ENCODE assay signal across 23 cellular contexts in the genomic region with DNA sequence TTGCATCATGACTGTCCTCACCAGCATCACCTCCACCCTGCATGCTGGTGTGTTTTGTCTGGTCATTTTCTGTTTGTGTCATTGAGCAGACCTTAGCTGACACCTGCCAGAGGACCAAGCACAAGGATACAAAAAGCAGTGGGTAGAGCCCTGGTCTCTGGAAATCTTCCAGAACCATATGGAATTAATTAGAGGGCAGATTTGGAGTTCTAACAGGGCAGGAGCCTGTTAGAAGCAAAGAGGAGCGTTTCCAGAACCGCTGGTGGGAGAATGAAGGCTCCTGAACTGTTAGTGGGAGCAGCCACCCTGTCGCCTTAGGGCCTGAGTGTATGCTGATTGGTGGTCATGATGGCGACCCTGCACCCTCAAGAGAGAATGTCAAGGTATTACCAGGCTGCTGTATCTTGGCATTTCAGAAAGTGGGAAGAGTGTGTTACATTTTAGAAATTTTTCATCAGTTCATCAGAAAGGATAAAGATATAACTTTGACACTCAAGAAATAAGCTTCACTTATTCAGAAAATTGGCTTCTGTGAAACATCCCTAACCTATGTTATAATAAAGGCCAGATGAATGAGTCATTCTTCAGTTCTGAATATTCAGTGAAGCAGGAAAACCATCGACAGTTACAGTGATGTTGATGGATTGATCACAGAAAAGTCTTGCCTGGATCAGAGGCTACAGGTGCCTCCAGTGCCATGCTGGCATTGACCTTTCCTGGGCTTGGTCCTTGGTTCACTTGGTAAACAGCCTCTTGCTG.
DNase-seq lines count a peak whose midpoint lies in the region; ATAC-seq and TF ChIP-seq lines count a peak whose summit lies in the region.
"Had no signal": no experiment of that assay in that cellular context is flagged by ENCODE, and none has a peak within 500 bp of the region (broad histone marks: within the 10 kb centered on the region; RNA-seq: fewer than 3 reads in every experiment).

No MANE protein-coding gene starts in this region.

- H3K9me3 ChIP-seq in tibial nerve: no peaks in the 10 kb centered on the region
- H3K9me3 ChIP-seq: BLaER1, esophagus squamous epithelium, right atrium auricular region, SJCRH30, transverse colon had no signal

- in situ Hi-C loops in ACHN (cut with HindIII; ENCODE audit: low pct_ligation_motif_present, low pct_unique_long_range_greater_than_20kb, low sequenced_read_pairs): no loop called here

- TF ChIP-seq EP300 in tibial nerve (IDR thresholded peaks at IDR 0.05): no peak

- peak; percentile 78 for ATAC-seq in SK-N-SH treated with all-trans-retinoic acid at 6 μM for 48 hours
- ATAC-seq in HG03378 (IDR thresholded peaks at IDR 0.05; ENCODE audit: unreplicated experiment): no peak
- no peak for ATAC-seq in GM18909 (IDR thresholded peaks at IDR 0.05; ENCODE audit: poor library complexity, unreplicated experiment)
- ATAC-seq: naive thymus-derived CD8-positive, alpha-beta T cell; Panc1 had no signal

- no peak overlapping the region for H3K27ac ChIP-seq in tibial nerve
- H3K27ac ChIP-seq: BLaER1, esophagus squamous epithelium, right atrium auricular region, SJCRH30, transverse colon had no signal

- TF ChIP-seq POLR2A in tibial nerve (IDR thresholded peaks at IDR 0.05): no peak

- no peaks in the 10 kb centered on the region for H3K4me1 ChIP-seq in tibial nerve
- H3K4me1 ChIP-seq: esophagus squamous epithelium, right atrium auricular region, transverse colon had no signal

- H3K27me3 ChIP-seq in tibial nerve: no peaks in the 10 kb centered on the region
- H3K27me3 ChIP-seq: BLaER1, esophagus squamous epithelium, right atrium auricular region, SJCRH30, transverse colon had no signal

- peaks cover 0 to 8% (median 0%) of the 10 kb centered on the region in 3 donors for H3K36me3 ChIP-seq in tibial nerve
- H3K36me3 ChIP-seq: esophagus squamous epithelium, right atrium auricular region, SJCRH30, transverse colon had no signal

- TF ChIP-seq CTCF in fibroblast of mammary gland (conservative IDR thresholded peaks at IDR 0.05; ENCODE audit: control insufficient read depth, insufficient read depth, low read depth, low read length) (no peak), tibial nerve (IDR thresholded peaks at IDR 0.05) (no peak)

- H3K4me3 ChIP-seq in fibroblast of mammary gland (ENCODE audit: control insufficient read depth, low read depth, low read length): no peak overlapping the region
- no peak overlapping the region for H3K4me3 ChIP-seq in tibial nerve
- H3K4me3 ChIP-seq: BLaER1, esophagus squamous epithelium, right atrium auricular region, SJCRH30, transverse colon had no signal

- 73 to 75% methylated on average over 5 of the region's 5 CpGs for WGBS in tibial nerve, 2 donors

- peak; percentile 15 for DNase-seq in ACHN
- DNase-seq in GM03348 (ENCODE audit: low spot score): peak; percentile 55
- peak; percentile 49 for DNase-seq in fibroblast of mammary gland (ENCODE audit: low read depth)
- no peak for DNase-seq in T1000 (lab: John Stamatoyannopoulos, UW)
- DNase-seq in tibial nerve (ENCODE audit: low spot score in 2 of 2): no peak
- DNase-seq: activated CD4-positive, alpha-beta memory T cell treated with anti-CD3 and anti-CD28 coated beads for 36 hours; activated CD4-positive, CD25-positive, alpha-beta regulatory T cell treated with anti-CD3 and anti-CD28 coated beads, Interleukin-2, amount 50 U/mL, for 72 hours; activated CD8-positive, alpha-beta memory T cell treated with anti-CD3 and anti-CD28 coated beads, Interleukin-2, amount 50 U/mL, for 48 hours; activated naive CD4-positive, alpha-beta T cell treated with anti-CD3 and anti-CD28 coated beads, Interleukin-2, amount 10 ng/mL, durations not matched to agents 7 days and 5 days; cortex of kidney; esophagus squamous epithelium; islet precursor cell; naive thymus-derived CD8-positive, alpha-beta T cell; NCI-H524; SJCRH30; stimulated activated CD4-positive, alpha-beta T cell treated with anti-CD3 and anti-CD28 coated beads, Interleukin-2, amount 100 ng/mL, for 24 hours; transverse colon had no signal

TF ChIP-seq in SK-N-SH treated with all-trans-retinoic acid at 6 μM for 48 hours, 23 proteins besides CTCF, POLR2A, EP300 and RAD21 (continues in another document):
- TF ChIP-seq ZFP30 (CRISPR knock-in tag; IDR thresholded peaks at IDR 0.05) (no peak), TOX (CRISPR knock-in tag; IDR thresholded peaks at IDR 0.05; ENCODE audit: borderline replicate concordance) (no peak), ESRRG (CRISPR knock-in tag; IDR thresholded peaks at IDR 0.05) (no peak), RARB (CRISPR knock-in tag; IDR thresholded peaks at IDR 0.05) (no peak), GLIS3 (CRISPR knock-in tag; IDR thresholded peaks at IDR 0.05) (no peak), ZNF8 (CRISPR knock-in tag; IDR thresholded peaks at IDR 0.05) (no peak), ZNF565 (CRISPR knock-in tag; conservative IDR thresholded peaks at IDR 0.05; ENCODE audit: low read depth) (no peak; the same call in 1 of the 2 replicates), TCF4 (CRISPR knock-in tag; IDR thresholded peaks at IDR 0.05; ENCODE audit: borderline replicate concordance) (peak; percentile 89), SNAI2 (CRISPR knock-in tag; IDR thresholded peaks at IDR 0.05) (no peak), ARNTL (CRISPR knock-in tag; IDR thresholded peaks at IDR 0.05; ENCODE audit: borderline replicate concordance, low read depth) (no peak), PPARA (CRISPR knock-in tag; IDR thresholded peaks at IDR 0.05; ENCODE audit: borderline replicate concordance) (no peak), OSR1 (CRISPR knock-in tag; IDR thresholded peaks at IDR 0.05) (no peak), CSDC2 (CRISPR knock-in tag; IDR thresholded peaks at IDR 0.05) (no peak), ZC3H10 (CRISPR knock-in tag; IDR thresholded peaks at IDR 0.05) (no peak), ZNF70 (CRISPR knock-in tag; IDR thresholded peaks at IDR 0.05) (no peak), ISL1 (CRISPR knock-in tag; IDR thresholded peaks at IDR 0.05) (peak; percentile 36; the same call in 1 of the 2 replicates), ZFP3 (CRISPR knock-in tag; IDR thresholded peaks at IDR 0.05) (no peak), BACH2 (CRISPR knock-in tag; IDR thresholded peaks at IDR 0.05; ENCODE audit: borderline replicate concordance) (no peak)
- TF ChIP-seq, protein P1, sequence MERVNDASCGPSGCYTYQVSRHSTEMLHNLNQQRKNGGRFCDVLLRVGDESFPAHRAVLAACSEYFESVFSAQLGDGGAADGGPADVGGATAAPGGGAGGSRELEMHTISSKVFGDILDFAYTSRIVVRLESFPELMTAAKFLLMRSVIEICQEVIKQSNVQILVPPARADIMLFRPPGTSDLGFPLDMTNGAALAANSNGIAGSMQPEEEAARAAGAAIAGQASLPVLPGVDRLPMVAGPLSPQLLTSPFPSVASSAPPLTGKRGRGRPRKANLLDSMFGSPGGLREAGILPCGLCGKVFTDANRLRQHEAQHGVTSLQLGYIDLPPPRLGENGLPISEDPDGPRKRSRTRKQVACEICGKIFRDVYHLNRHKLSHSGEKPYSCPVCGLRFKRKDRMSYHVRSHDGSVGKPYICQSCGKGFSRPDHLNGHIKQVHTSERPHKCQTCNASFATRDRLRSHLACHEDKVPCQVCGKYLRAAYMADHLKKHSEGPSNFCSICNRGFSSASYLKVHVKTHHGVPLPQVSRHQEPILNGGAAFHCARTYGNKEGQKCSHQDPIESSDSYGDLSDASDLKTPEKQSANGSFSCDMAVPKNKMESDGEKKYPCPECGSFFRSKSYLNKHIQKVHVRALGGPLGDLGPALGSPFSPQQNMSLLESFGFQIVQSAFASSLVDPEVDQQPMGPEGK (CRISPR knock-in tag; IDR thresholded peaks at IDR 0.05; ENCODE audit: borderline replicate concordance): no peak
- TF ChIP-seq, protein P2, sequence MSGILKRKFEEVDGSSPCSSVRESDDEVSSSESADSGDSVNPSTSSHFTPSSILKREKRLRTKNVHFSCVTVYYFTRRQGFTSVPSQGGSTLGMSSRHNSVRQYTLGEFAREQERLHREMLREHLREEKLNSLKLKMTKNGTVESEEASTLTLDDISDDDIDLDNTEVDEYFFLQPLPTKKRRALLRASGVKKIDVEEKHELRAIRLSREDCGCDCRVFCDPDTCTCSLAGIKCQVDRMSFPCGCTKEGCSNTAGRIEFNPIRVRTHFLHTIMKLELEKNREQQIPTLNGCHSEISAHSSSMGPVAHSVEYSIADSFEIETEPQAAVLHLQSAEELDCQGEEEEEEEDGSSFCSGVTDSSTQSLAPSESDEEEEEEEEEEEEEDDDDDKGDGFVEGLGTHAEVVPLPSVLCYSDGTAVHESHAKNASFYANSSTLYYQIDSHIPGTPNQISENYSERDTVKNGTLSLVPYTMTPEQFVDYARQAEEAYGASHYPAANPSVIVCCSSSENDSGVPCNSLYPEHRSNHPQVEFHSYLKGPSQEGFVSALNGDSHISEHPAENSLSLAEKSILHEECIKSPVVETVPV (CRISPR knock-in tag; IDR thresholded peaks at IDR 0.05): no peak
- TF ChIP-seq, protein P3, sequence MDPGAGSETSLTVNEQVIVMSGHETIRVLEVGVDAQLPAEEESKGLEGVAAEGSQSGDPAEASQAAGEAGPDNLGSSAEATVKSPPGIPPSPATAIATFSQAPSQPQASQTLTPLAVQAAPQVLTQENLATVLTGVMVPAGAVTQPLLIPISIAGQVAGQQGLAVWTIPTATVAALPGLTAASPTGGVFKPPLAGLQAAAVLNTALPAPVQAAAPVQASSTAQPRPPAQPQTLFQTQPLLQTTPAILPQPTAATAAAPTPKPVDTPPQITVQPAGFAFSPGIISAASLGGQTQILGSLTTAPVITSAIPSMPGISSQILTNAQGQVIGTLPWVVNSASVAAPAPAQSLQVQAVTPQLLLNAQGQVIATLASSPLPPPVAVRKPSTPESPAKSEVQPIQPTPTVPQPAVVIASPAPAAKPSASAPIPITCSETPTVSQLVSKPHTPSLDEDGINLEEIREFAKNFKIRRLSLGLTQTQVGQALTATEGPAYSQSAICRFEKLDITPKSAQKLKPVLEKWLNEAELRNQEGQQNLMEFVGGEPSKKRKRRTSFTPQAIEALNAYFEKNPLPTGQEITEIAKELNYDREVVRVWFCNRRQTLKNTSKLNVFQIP (CRISPR knock-in tag; IDR thresholded peaks at IDR 0.05; ENCODE audit: borderline replicate concordance, low read depth): no peak
- TF ChIP-seq, protein P4, sequence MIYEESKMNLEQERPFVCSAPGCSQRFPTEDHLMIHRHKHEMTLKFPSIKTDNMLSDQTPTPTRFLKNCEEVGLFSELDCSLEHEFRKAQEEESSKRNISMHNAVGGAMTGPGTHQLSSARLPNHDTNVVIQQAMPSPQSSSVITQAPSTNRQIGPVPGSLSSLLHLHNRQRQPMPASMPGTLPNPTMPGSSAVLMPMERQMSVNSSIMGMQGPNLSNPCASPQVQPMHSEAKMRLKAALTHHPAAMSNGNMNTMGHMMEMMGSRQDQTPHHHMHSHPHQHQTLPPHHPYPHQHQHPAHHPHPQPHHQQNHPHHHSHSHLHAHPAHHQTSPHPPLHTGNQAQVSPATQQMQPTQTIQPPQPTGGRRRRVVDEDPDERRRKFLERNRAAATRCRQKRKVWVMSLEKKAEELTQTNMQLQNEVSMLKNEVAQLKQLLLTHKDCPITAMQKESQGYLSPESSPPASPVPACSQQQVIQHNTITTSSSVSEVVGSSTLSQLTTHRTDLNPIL (CRISPR knock-in tag; IDR thresholded peaks at IDR 0.05; ENCODE audit: low read depth): no peak

Comparison
In these comparisons a context has a peak if more than half of its experiments do, and no peak if none do; other contexts are left out.
1. DNase-seq: peak in ACHN (single experiment), GM03348 (single experiment) and fibroblast of mammary gland (single experiment); none in T1000 (single experiment) and tibial nerve (0 of 2).